8 cellular contexts compared by ENCODE assay signal in the genomic region with DNA sequence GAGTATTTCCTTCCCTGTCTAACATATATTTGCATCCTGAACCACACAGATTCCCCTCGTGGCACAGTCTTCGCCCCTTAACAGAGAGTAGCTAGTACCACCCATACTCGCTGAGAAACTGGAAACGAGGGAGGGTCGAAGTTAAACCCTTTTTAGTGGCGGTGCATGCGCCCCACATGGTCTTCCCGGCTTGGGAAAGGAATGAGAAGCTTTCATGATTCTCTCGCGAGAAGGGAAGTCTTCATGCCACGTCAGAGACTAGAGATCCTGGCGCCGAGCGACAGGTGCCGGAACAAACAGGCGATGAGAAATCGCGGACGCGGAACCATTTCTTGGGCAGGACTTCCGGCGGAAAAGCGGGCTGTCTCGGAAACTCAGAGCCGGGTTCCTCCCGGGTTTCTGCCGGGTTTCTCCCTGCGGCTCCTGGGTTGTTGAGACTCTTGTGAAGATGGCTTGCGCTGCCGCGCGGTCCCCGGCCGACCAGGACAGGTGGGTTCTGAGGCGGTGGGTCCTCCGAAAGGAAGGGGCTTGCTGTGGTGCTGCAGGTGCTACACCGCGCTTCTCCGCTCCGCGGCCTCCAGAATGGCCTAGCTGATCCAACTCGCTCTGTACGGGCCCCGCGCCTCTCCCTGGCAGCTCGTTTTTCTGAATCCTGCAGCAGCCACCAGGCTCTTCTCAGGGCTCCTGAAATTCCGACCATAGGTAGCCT. TPM values are rescaled to one million over a fixed set of nuclear protein-coding genes. Genes with fewer than 3 reads are reported as not detected.
DNase-seq lines count a peak whose midpoint lies in the region; ATAC-seq, FAIRE-seq and TF ChIP-seq lines count a peak whose summit lies in the region.

Gene SRP19 (plus strand): TSS at position 359 of the 709 bp plus-strand sequence. CDS start 90 bp downstream, at position 449.

- H3K27me3 ChIP-seq in keratinocyte (ENCODE audit: control insufficient read depth, extremely low read depth, insufficient read depth, low read length), result no peaks in the 10 kb centered on the region

- ATAC-seq in GM19043 (IDR thresholded peaks at IDR 0.05; ENCODE audit: low read depth, unreplicated experiment) (peak; percentile 99), HG03378 (IDR thresholded peaks at IDR 0.05; ENCODE audit: unreplicated experiment) (peak; percentile 95)

- peak in 1 of 3 experiments; percentile 8 for TF ChIP-seq CTCF in keratinocyte (optimal IDR thresholded peaks at IDR 0.05 in 1 of 3, IDR thresholded peaks at IDR 0.05 in 1 of 3, conservative IDR thresholded peaks at IDR 0.05 in 1 of 3; ENCODE audit: extremely low read depth in 1 of 3, insufficient read depth in 2 of 3, low read length in 3 of 3)

- H3K9ac ChIP-seq in keratinocyte (ENCODE audit: control insufficient read depth, extremely low read depth, insufficient read depth, low read length), result peak within 1 kb of the TSS; percentile 97

- H3K9me3 ChIP-seq in keratinocyte (ENCODE audit: control insufficient read depth, low read depth, low read length), result no peaks in the 10 kb centered on the region

- H2AFZ ChIP-seq in keratinocyte (ENCODE audit: control insufficient read depth, low read length), result peak within 1 kb of the TSS; percentile 92

- H3K4me3 ChIP-seq in keratinocyte (ENCODE audit: control insufficient read depth in 2 of 3, extremely low read depth in 1 of 3, insufficient read depth in 2 of 3, low read depth in 1 of 3, low read length in 3 of 3), result peak within 1 kb of the TSS; percentile 81 to 100 (median 99)

- H3K9me1 ChIP-seq in keratinocyte (ENCODE audit: control insufficient read depth, extremely low read depth, insufficient read depth, low read length), result no peaks in the 10 kb centered on the region

- peak; percentile 98 for DNase-seq in AG20443 (ENCODE audit: low spot score)
- peak; percentile 98 for DNase-seq in NCI-H460 (ENCODE audit: extremely low read depth, low read depth)
- peak; percentile 85 for DNase-seq in activated CD4-positive, CD25-positive, alpha-beta regulatory T cell treated with anti-CD3 and anti-CD28 coated beads, Interleukin-2, amount 50 U/mL, for 72 hours
- peak; percentile 69 to 91 for DNase-seq in cerebellar nuclear complex (lab: John Stamatoyannopoulos, UW)
- DNase-seq in keratinocyte (ENCODE audit: low read depth, low spot score), result peak; percentile 81
- peak; percentile 71 to 81 for DNase-seq in stimulated activated CD4-positive, alpha-beta T cell treated with anti-CD3 and anti-CD28 coated beads, Interleukin-15, amount 100 ng/mL, for 1 hour (ENCODE audit: low read depth in 1 of 2, low spot score in 1 of 2)

- H3K4me2 ChIP-seq in keratinocyte (ENCODE audit: control insufficient read depth, extremely low read depth, insufficient read depth, low read depth, low read length), result peak within 1 kb of the TSS; percentile 96

- H4K20me1 ChIP-seq in keratinocyte (ENCODE audit: control insufficient read depth, extremely low read depth, insufficient read depth, low read length), result no peaks in the 10 kb centered on the region

- H3K79me2 ChIP-seq in keratinocyte (ENCODE audit: control insufficient read depth, insufficient read depth, low read length), result peaks cover 40% of the 10 kb centered on the region

- dilution Hi-C loops in keratinocyte (cut with MboI; ENCODE audit: extremely low pct_ligation_motif_present, low sequenced_read_pairs), result no loop called here

- H3K4me1 ChIP-seq in keratinocyte (ENCODE audit: control insufficient read depth, extremely low read depth, insufficient read depth, low read length), result peaks cover 23% of the 10 kb centered on the region

- H3K36me3 ChIP-seq in keratinocyte (ENCODE audit: control insufficient read depth in 2 of 2, extremely low read depth in 1 of 2, insufficient read depth in 2 of 2, low read length in 2 of 2), result peaks cover 1 to 19% of the 10 kb centered on the region in 2 experiments

- peak within 1 kb of the TSS; percentile 94 for H3K27ac ChIP-seq in keratinocyte (ENCODE audit: control insufficient read depth, insufficient read depth, low read length)

- peak; percentile 76 for FAIRE-seq in keratinocyte (lab: Jason Lieb, UNC)

RNA-seq across cellular contexts. Expression of gene SRP19, which starts in this region (rescaled TPM):
- 114 and 129 TPM in 2 replicates for total RNA-seq in NCI-H460 (2014; rRNA removed; shearing (Covaris generic))
- 65.7 and 111 TPM in 2 replicates for polyA plus RNA-seq in NCI-H460 (2014; cell fraction: nucleus; rRNA removed)
- polyA plus RNA-seq in keratinocyte, result 55.3 to 93.7 TPM (median 72.8 TPM) in 3 replicates
- polyA plus RNA-seq in keratinocyte (2011; ENCODE audit: low read depth), result 69.6 TPM
- 89.3 and 141 TPM in 2 replicates for polyA plus RNA-seq in keratinocyte (2011; cell fraction: cytosol; rRNA removed)
- 42.5 and 77.9 TPM in 2 replicates for polyA plus RNA-seq in keratinocyte (2011; cell fraction: nucleus; rRNA removed)
- 102 and 103 TPM in 2 replicates for polyA plus RNA-seq in keratinocyte (2012; ENCODE audit: low replicate concordance)
- polyA minus RNA-seq in keratinocyte, result 3.2 to 17.1 TPM (median 7.2 TPM) in 3 replicates
- polyA minus RNA-seq in keratinocyte (2011; cell fraction: cytosol; rRNA and poly(A)+ RNA removed), result 27.8 TPM
- polyA minus RNA-seq in keratinocyte (2011; cell fraction: nucleus; rRNA and poly(A)+ RNA removed), result 2.6 and 10.9 TPM in 2 replicates

Comparison
In these comparisons a context has a peak if more than half of its experiments do, and no peak if none do; other contexts are left out.
1. Peak in every context shown above with its lines: DNase-seq, ATAC-seq, H3K4me3 ChIP-seq and H3K27ac ChIP-seq.